17 cellular contexts compared by ENCODE assay signal in the genomic region with DNA sequence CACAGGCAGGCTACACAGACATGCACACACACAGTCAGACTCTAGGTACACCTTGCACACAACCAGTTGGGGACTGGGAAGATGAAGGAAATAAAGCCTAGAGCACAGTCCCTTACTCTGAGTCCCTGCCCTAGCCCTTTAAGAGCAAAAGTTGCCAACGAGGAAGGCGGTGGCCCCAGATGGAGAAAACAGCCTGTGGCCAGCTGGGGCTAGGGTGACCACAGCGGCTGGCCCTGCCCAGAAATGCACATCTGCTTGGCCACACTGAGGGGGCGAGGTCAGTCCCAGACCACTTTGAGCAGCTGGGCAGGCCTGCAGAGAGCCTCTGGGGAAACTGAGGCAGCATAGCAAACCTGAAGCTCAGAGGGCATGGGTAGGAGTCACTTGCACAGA. TPM values are rescaled to one million over a fixed set of nuclear protein-coding genes. Genes with fewer than 3 reads are reported as not detected.
DNase-seq lines count a peak whose midpoint lies in the region; ATAC-seq and TF ChIP-seq lines count a peak whose summit lies in the region.
"Had no signal": no experiment of that assay in that cellular context is flagged by ENCODE, and none has a peak within 500 bp of the region (broad histone marks: within the 10 kb centered on the region; RNA-seq: fewer than 3 reads in every experiment).

No MANE protein-coding gene starts in this region.

- H3F3A ChIP-seq in neural progenitor cell (ENCODE audit: low read depth) = peaks cover 1% of the 10 kb centered on the region

- no TSS peak for BruUV-seq in MCF 10A (replicated peaks; lab: Mats Ljungman, UMichigan)

- no peak for TF ChIP-seq POLR2A in breast epithelium (IDR thresholded peaks at IDR 0.05)

- H3K4me1 Mint-ChIP-seq in MCF 10A (ENCODE audit: insufficient read depth, unreplicated experiment) (peaks cover 10% of the 10 kb centered on the region), neural progenitor cell (peaks cover 26% of the 10 kb centered on the region)
- peaks cover 11 to 13% of the 10 kb centered on the region in 2 donors for H3K4me1 Mint-ChIP-seq in effector memory CD8-positive, alpha-beta T cell (ENCODE audit: low read depth in 2 of 2)

- ATAC-seq in upper lobe of right lung = no peak
- no peak for ATAC-seq in HG02885 (IDR thresholded peaks at IDR 0.05; ENCODE audit: poor library complexity, unreplicated experiment)
- no peak for ATAC-seq in effector memory CD8-positive, alpha-beta T cell (replicated peaks)
- ATAC-seq: activated CD8-positive, alpha-beta T cell treated with anti-CD3 and anti-CD28 coated beads for 36 hours; natural killer cell treated with Interleukin-12 subunit alpha and Interleukin-12 subunit beta and Interleukin-15 and Interleukin-18, amount 100 ng/mL, for 72 hours; T-cell had no signal

- H3K27me3 ChIP-seq in breast epithelium (no peaks in the 10 kb centered on the region), neural progenitor cell (no peaks in the 10 kb centered on the region), upper lobe of right lung (peaks cover 5% of the 10 kb centered on the region)

- H3K9me3 Mint-ChIP-seq in MCF 10A (ENCODE audit: unreplicated experiment) (no peaks in the 10 kb centered on the region), neural progenitor cell (no peaks in the 10 kb centered on the region)
- H3K9me3 Mint-ChIP-seq in effector memory CD8-positive, alpha-beta T cell = peaks cover 0 to 3% of the 10 kb centered on the region in 2 donors
- H3K9me3 Mint-ChIP-seq: activated CD8-positive, alpha-beta T cell treated with anti-CD3 and anti-CD28 coated beads for 36 hours; CD4-positive, alpha-beta T cell; natural killer cell treated with Interleukin-12 subunit alpha and Interleukin-12 subunit beta and Interleukin-15 and Interleukin-18, amount 100 ng/mL, for 72 hours had no signal

- intact Hi-C loops in breast epithelium (cut with DNase I; ENCODE audit: low total_unique reads) (no loop called here), MCF 10A (cut with micrococcal nuclease) (no loop called here), upper lobe of right lung (cut with DNase I) (no loop called here), posterior vena cava (cut with DNase I) (no loop called here)

- peak overlapping the region in 1 of 2 donors; percentile 80 for H3K27ac ChIP-seq in breast epithelium
- no peak overlapping the region for H3K27ac ChIP-seq in neural progenitor cell
- H3K27ac ChIP-seq in upper lobe of right lung = no peak overlapping the region

- H3K4me3 Mint-ChIP-seq in MCF 10A (ENCODE audit: unreplicated experiment) = no peak overlapping the region
- H3K4me3 Mint-ChIP-seq in neural progenitor cell = peak overlapping the region; percentile 17
- no peak overlapping the region for H3K4me3 Mint-ChIP-seq in effector memory CD8-positive, alpha-beta T cell
- H3K4me3 Mint-ChIP-seq: activated CD8-positive, alpha-beta T cell treated with anti-CD3 and anti-CD28 coated beads for 36 hours; natural killer cell treated with Interleukin-12 subunit alpha and Interleukin-12 subunit beta and Interleukin-15 and Interleukin-18, amount 100 ng/mL, for 72 hours; T-cell had no signal

- H3K36me3 Mint-ChIP-seq in MCF 10A (ENCODE audit: insufficient read depth, unreplicated experiment) = peaks cover 8% of the 10 kb centered on the region
- H3K36me3 Mint-ChIP-seq in neural progenitor cell = peaks cover 21% of the 10 kb centered on the region
- H3K36me3 Mint-ChIP-seq in effector memory CD8-positive, alpha-beta T cell (ENCODE audit: insufficient read depth) = peaks cover 3% of the 10 kb centered on the region
- H3K36me3 Mint-ChIP-seq: natural killer cell treated with Interleukin-12 subunit alpha and Interleukin-12 subunit beta and Interleukin-15 and Interleukin-18, amount 100 ng/mL, for 72 hours; T-cell had no signal

- DNase-seq in breast epithelium (ENCODE audit: low spot score in 2 of 2) = no peak
- no peak for DNase-seq in MCF 10A (ENCODE audit: unreplicated experiment)
- DNase-seq in fibroblast of peridontal ligament (ENCODE audit: extremely low read depth) = peak; percentile 37
- DNase-seq in neural progenitor cell (ENCODE audit: low spot score) = no peak
- no peak for DNase-seq in upper lobe of right lung
- no peak for DNase-seq in effector memory CD8-positive, alpha-beta T cell
- no peak for DNase-seq in posterior vena cava (ENCODE audit: low spot score)
- DNase-seq: 8988T; activated CD8-positive, alpha-beta T cell treated with anti-CD3 and anti-CD28 coated beads for 36 hours; amniotic stem cell; CD4-positive, alpha-beta T cell; cerebellar nuclear complex; mammary epithelial cell; T-cell; upper lobe of left lung had no signal

- H3K9ac ChIP-seq in neural progenitor cell = no peak overlapping the region

- TF ChIP-seq CTCF in breast epithelium (IDR thresholded peaks at IDR 0.05) = no peak
- TF ChIP-seq CTCF in MCF 10A (IDR thresholded peaks at IDR 0.05; ENCODE audit: unreplicated experiment) = no peak
- no peak for TF ChIP-seq CTCF in neural progenitor cell (IDR thresholded peaks at IDR 0.05)
- no peak for TF ChIP-seq CTCF in upper lobe of right lung (IDR thresholded peaks at IDR 0.05)

- CTCF ChIA-PET in MCF 10A (lab: Yijun Ruan, JAX) = no interaction called here

- no peaks in the 10 kb centered on the region for H3K9me3 ChIP-seq in breast epithelium
- no peaks in the 10 kb centered on the region for H3K9me3 ChIP-seq in neural progenitor cell (ENCODE audit: low read depth)
- H3K9me3 ChIP-seq in upper lobe of right lung = no peaks in the 10 kb centered on the region
- H3K9me3 ChIP-seq: upper lobe of left lung had no signal

- no peak overlapping the region for H3K4me2 ChIP-seq in neural progenitor cell

- H3K4me1 ChIP-seq in breast epithelium = no peaks in the 10 kb centered on the region
- H3K4me1 ChIP-seq in neural progenitor cell = peaks cover 28% of the 10 kb centered on the region
- peaks cover 14% of the 10 kb centered on the region for H3K4me1 ChIP-seq in upper lobe of right lung

- H3K79me2 ChIP-seq in neural progenitor cell (ENCODE audit: low read depth) = peaks cover 91% of the 10 kb centered on the region

- no peak overlapping the region for H3K27ac Mint-ChIP-seq in MCF 10A (ENCODE audit: low read depth, unreplicated experiment)
- no peak overlapping the region for H3K27ac Mint-ChIP-seq in neural progenitor cell
- no peak overlapping the region for H3K27ac Mint-ChIP-seq in effector memory CD8-positive, alpha-beta T cell
- H3K27ac Mint-ChIP-seq: activated CD8-positive, alpha-beta T cell treated with anti-CD3 and anti-CD28 coated beads for 36 hours; CD4-positive, alpha-beta T cell; natural killer cell treated with Interleukin-12 subunit alpha and Interleukin-12 subunit beta and Interleukin-15 and Interleukin-18, amount 100 ng/mL, for 72 hours had no signal

- H3K27me3 Mint-ChIP-seq in MCF 10A (ENCODE audit: insufficient read depth, unreplicated experiment) = no peaks in the 10 kb centered on the region
- peaks cover 6% of the 10 kb centered on the region for H3K27me3 Mint-ChIP-seq in neural progenitor cell (ENCODE audit: insufficient read depth, low read depth)
- H3K27me3 Mint-ChIP-seq in effector memory CD8-positive, alpha-beta T cell = peaks cover 62 to 79% of the 10 kb centered on the region in 2 donors

- H3K4me3 ChIP-seq in breast epithelium (peak overlapping the region; percentile 16 to 32 (median 20)), neural progenitor cell (no peak overlapping the region), upper lobe of right lung (peak overlapping the region; percentile 26)

- H3K36me3 ChIP-seq in breast epithelium (no peaks in the 10 kb centered on the region), neural progenitor cell (no peaks in the 10 kb centered on the region), upper lobe of right lung (no peaks in the 10 kb centered on the region)

- H4K20me1 ChIP-seq in neural progenitor cell (ENCODE audit: low read depth) = peaks cover 97% of the 10 kb centered on the region

- POLR2A ChIA-PET in MCF 10A (lab: Yijun Ruan, JAX) = no interaction called here

- H2AFZ ChIP-seq in neural progenitor cell (replicated peaks) = no peak overlapping the region

RNA-seq across cellular contexts. Expression of gene PTPRS, which starts 52.3 kb away (rescaled TPM):
- 100 to 1,000 TPM; 111 to 603 (median 114) TPM for total RNA-seq in breast epithelium
- total RNA-seq in MCF 10A (2022) = 15.0 and 27.1 TPM in 2 replicates
- 167 and 403 TPM in 2 replicates for total RNA-seq in neural progenitor cell (ENCODE audit: low replicate concordance)
- total RNA-seq in upper lobe of right lung = 131 TPM
- total RNA-seq in posterior vena cava = 100 to 1,000 TPM; 150 to 263 TPM
